ENCODE assay signal across 1 cellular context in the genomic region with DNA sequence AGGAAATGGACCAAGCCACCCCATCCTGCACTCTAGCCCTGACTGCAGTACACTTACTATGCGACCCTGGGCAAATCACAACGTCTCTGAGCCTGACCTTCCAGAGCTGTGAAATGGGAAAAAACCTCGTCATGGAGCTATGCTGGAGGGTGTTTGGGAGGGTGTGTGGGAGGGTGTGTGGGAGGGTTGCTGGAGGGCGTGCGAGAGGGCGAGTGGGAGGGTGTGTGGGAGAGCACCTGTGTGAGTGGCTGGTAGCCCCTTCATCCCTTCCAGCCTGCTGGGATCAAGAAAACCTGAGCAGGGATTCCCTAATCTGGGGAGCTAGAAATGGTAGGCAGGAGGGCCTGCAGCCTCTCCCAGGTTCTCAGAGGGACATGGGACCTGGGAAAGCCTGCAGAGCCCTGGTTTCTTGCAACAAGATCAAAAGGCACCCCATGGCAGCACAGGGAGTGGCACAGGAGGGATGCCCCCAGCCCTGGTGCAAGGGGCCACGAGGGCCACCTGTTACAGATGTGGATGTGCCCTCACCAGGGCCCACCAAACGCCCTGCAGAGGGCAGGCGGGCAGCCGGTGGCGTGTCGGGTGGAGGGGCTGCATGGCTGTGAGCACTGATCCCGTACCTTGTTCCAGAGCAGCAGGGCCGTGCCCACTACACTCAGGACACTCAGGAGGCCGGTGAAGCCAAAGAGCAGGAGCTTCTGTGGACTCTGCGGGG.
TF ChIP-seq lines count a peak whose summit lies in the region.

No MANE protein-coding gene starts in this region.

TF ChIP-seq in HEK293, 187 proteins besides CTCF, POLR2A, EP300 and RAD21 (continued from another document):
- TF ChIP-seq ZNF121 (tag by site-specific recombination; IDR thresholded peaks at IDR 0.05): no peak
- TF ChIP-seq, protein P1, sequence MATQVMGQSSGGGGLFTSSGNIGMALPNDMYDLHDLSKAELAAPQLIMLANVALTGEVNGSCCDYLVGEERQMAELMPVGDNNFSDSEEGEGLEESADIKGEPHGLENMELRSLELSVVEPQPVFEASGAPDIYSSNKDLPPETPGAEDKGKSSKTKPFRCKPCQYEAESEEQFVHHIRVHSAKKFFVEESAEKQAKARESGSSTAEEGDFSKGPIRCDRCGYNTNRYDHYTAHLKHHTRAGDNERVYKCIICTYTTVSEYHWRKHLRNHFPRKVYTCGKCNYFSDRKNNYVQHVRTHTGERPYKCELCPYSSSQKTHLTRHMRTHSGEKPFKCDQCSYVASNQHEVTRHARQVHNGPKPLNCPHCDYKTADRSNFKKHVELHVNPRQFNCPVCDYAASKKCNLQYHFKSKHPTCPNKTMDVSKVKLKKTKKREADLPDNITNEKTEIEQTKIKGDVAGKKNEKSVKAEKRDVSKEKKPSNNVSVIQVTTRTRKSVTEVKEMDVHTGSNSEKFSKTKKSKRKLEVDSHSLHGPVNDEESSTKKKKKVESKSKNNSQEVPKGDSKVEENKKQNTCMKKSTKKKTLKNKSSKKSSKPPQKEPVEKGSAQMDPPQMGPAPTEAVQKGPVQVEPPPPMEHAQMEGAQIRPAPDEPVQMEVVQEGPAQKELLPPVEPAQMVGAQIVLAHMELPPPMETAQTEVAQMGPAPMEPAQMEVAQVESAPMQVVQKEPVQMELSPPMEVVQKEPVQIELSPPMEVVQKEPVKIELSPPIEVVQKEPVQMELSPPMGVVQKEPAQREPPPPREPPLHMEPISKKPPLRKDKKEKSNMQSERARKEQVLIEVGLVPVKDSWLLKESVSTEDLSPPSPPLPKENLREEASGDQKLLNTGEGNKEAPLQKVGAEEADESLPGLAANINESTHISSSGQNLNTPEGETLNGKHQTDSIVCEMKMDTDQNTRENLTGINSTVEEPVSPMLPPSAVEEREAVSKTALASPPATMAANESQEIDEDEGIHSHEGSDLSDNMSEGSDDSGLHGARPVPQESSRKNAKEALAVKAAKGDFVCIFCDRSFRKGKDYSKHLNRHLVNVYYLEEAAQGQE (tag by site-specific recombination; IDR thresholded peaks at IDR 0.05): no peak
- TF ChIP-seq ZBTB21 (tag by site-specific recombination; IDR thresholded peaks at IDR 0.05): no peak
- TF ChIP-seq ZFHX2 (tag by site-specific recombination; conservative IDR thresholded peaks at IDR 0.05): peak; percentile 97
- no peak for TF ChIP-seq MYNN (tag by site-specific recombination; IDR thresholded peaks at IDR 0.05; ENCODE audit: borderline replicate concordance)
